Comparison of ENCODE assay signal across 20 cellular contexts in the genomic region with DNA sequence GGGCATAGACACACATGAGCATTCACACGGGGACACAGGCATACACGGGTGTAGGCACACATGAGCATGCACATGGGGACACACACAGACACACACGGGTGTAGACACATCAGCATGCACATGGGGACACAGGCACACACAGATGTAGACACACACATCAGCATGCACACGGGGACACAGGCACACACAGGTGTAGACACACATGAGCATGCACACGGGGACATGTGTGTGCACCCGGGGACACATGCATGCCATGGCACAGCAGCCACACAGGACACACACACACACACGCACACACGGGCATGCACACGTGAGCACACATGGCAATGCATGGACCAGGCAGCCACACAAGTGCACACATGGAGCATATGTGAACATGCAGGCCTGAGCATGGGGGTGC. TPM values are rescaled to one million over a fixed set of nuclear protein-coding genes. Genes with fewer than 3 reads are reported as not detected.
"Had no signal": no experiment of that assay in that cellular context is flagged by ENCODE, and none has a peak within 500 bp of the region (broad histone marks: within the 10 kb centered on the region; RNA-seq: fewer than 3 reads in every experiment).

No MANE protein-coding gene starts in this region.

- FAIRE-seq: endometrium, islet of Langerhans, pancreas had no signal

- H3K27ac ChIP-seq: esophagus muscularis mucosa, gastrocnemius medialis, heart right ventricle, pancreas, testis, transverse colon, uterus had no signal

- H3K27me3 ChIP-seq: esophagus muscularis mucosa, gastrocnemius medialis, heart right ventricle, pancreas, testis, transverse colon, uterus had no signal

- H3K4me3 Mint-ChIP-seq: naive thymus-derived CD4-positive, alpha-beta T cell; neural crest cell; stimulated activated naive CD8-positive, alpha-beta T cell treated with anti-CD3 and anti-CD28 coated beads, Interleukin-15, Interleukin-2, amounts not matched to agents 100 ng/mL and 50 ng/mL, for 24 hours had no signal

- H3K36me3 ChIP-seq: pancreas, transverse colon, uterus had no signal

- H3K9me3 ChIP-seq: esophagus muscularis mucosa, gastrocnemius medialis, heart right ventricle, pancreas, testis, transverse colon, uterus had no signal

- H3K4me3 ChIP-seq: esophagus muscularis mucosa, gastrocnemius medialis, heart right ventricle, pancreas, smooth muscle cell, testis, transverse colon, uterus had no signal

- DNase-seq: effector memory CD4-positive, alpha-beta T cell; gastrocnemius medialis; heart right ventricle; hypothalamus; kidney glomerular epithelial cell; naive thymus-derived CD4-positive, alpha-beta T cell; occipital lobe; pancreas; right cardiac atrium; stimulated activated CD4-positive, alpha-beta T cell treated with anti-CD3 and anti-CD28 coated beads, Interleukin-2, amount 100 ng/mL, for 48 hours; testis; transverse colon; uterus had no signal

- H3K4me2 ChIP-seq: smooth muscle cell had no signal

- H3K27ac Mint-ChIP-seq: progenitor cell of endocrine pancreas; stimulated activated naive CD8-positive, alpha-beta T cell treated with anti-CD3 and anti-CD28 coated beads, Interleukin-15, Interleukin-2, amounts not matched to agents 100 ng/mL and 50 ng/mL, for 24 hours had no signal

- H3K4me1 ChIP-seq: pancreas, uterus had no signal

- ATAC-seq: gastrocnemius medialis; heart right ventricle; naive thymus-derived CD4-positive, alpha-beta T cell; pancreas; right cardiac atrium had no signal

- H3K9me3 Mint-ChIP-seq: naive thymus-derived CD4-positive, alpha-beta T cell; neural crest cell; stimulated activated naive CD8-positive, alpha-beta T cell treated with anti-CD3 and anti-CD28 coated beads, Interleukin-15, Interleukin-2, amounts not matched to agents 100 ng/mL and 50 ng/mL, for 24 hours had no signal

RNA-seq across cellular contexts. Expression of gene RAC3, which starts 11.2 kb away (rescaled TPM):
- polyA plus RNA-seq: naive thymus-derived CD4-positive, alpha-beta T cell had no signal
